ENCODE assay signal across 30 cellular contexts in the genomic region with DNA sequence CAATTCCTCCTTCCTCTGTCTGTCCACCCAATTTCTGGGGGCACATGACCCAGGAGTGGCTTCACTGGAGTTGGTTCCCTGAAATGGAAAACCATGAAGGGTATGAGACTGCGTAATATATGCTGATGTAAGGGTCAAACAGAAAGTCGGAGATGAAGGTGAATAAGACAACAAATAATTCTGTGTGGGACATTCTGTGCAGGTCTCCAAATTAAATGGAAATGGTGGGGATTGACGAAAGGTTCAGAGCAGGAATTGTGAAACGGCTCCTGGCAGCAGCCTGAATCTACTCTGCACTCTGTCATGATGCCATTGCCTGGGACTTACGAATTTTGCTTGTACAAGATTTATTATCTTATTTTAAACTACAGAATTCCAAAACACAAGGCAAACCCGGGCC.
"Had no signal": no experiment of that assay in that cellular context is flagged by ENCODE, and none has a peak within 500 bp of the region (broad histone marks: within the 10 kb centered on the region; RNA-seq: fewer than 3 reads in every experiment).

No MANE protein-coding gene starts in this region.

- H3K4me3 ChIP-seq: adrenal gland, body of pancreas, breast epithelium had no signal

- H3K27me3 ChIP-seq: adrenal gland, body of pancreas, brain microvascular endothelial cell, breast epithelium had no signal

- H3K4me1 ChIP-seq: adrenal gland, body of pancreas, breast epithelium had no signal

- DNase-seq: activated B cell treated with CpG ODN at 0.5 μM for 24 hours; activated CD4-positive, alpha-beta T cell treated with anti-CD3 and anti-CD28 coated beads for 4 hours; activated CD4-positive, alpha-beta T cell treated with anti-CD3 and anti-CD28 coated beads, Interleukin-2, amount 10 ng/mL, durations not matched to agents 24 days and 14 days; activated CD4-positive, alpha-beta T cell treated with anti-CD3 and anti-CD28 coated beads, Interleukin-2, amount 50 U/mL, for 1 hour; activated CD4-positive, alpha-beta T cell treated with anti-CD3 and anti-CD28 coated beads, Interleukin-2, amount 50 U/mL, for 4 hours; activated CD4-positive, CD25-positive, alpha-beta regulatory T cell treated with anti-CD3 and anti-CD28 coated beads, Interleukin-2, amount 50 U/mL, for 72 hours; activated CD8-positive, alpha-beta memory T cell treated with anti-CD3 and anti-CD28 coated beads, Interleukin-2, amount 50 U/mL, for 4 hours; activated CD8-positive, alpha-beta T cell treated with anti-CD3 and anti-CD28 coated beads for 36 hours; activated effector memory CD4-positive, alpha-beta T cell treated with anti-CD3 and anti-CD28 coated beads, Interleukin-2, amount 50 U/mL, for 16 hours; activated gamma-delta T cell treated with Interleukin-2 at 50 U/mL for 16 hours; activated naive CD4-positive, alpha-beta T cell; activated naive CD4-positive, alpha-beta T cell treated with anti-CD3 and anti-CD28 coated beads for 36 hours; activated naive CD4-positive, alpha-beta T cell treated with anti-CD3 and anti-CD28 coated beads, Interleukin-2, amount 50 U/mL, for 16 hours; activated naive CD8-positive, alpha-beta T cell treated with anti-CD3 and anti-CD28 coated beads for 36 hours; activated T-cell treated with anti-CD3 and anti-CD28 coated beads for 4 hours; activated T-cell treated with anti-CD3 and anti-CD28 coated beads, Interleukin-2, amount 50 U/mL, for 1 hour; activated T-cell treated with anti-CD3 and anti-CD28 coated beads, Interleukin-2, amount 50 U/mL, for 4 hours; activated T-cell treated with anti-CD3 and anti-CD28 coated beads, Interleukin-2, amount 50 U/mL, for 72 hours; adrenal gland; amniotic stem cell; aorta; body of pancreas; brain microvascular endothelial cell; central memory CD4-positive, alpha-beta T cell; T-helper 2 cell; T-helper 9 cell had no signal

- ATAC-seq: activated CD8-positive, alpha-beta T cell treated with anti-CD3 and anti-CD28 coated beads for 36 hours; activated T-cell treated with anti-CD3 and anti-CD28 coated beads, Interleukin-2, amount 50 U/mL, for 4 hours; body of pancreas had no signal

- FAIRE-seq: astrocyte, TTC549 had no signal

- H3K36me3 ChIP-seq: adrenal gland, brain microvascular endothelial cell, breast epithelium had no signal

- H3K27ac ChIP-seq: adrenal gland, body of pancreas, brain microvascular endothelial cell, breast epithelium, VCaP had no signal

- H3K9me3 ChIP-seq: adrenal gland, body of pancreas, breast epithelium had no signal
